Comparison of ENCODE assay signal across 13 cellular contexts in the genomic region with DNA sequence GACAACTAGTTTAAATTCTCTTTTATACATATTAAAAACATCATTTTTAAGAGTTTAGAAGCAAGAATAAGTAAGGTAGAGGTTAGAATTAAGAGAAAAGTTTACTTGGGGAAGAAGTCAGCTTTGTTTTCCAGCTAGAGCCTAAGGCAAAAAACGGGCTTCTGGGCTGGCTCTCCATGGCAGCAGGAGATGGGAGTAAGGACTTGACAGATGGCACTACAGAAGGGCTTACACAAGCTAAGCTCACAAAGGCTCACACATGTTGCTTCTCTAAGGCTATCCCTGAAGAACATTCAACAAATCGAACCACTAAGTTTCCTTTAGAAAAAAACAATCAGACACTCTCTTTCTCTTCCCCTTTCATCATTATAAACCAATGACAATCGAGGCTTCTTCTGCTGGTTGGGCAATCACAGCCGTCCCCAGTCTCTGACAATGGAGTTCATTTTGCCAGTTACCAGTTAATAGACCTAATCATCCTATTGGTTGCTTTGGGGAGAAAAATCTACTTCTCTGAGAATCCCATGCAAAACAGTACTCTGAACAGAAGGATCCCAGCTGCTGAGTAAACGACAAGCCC. TPM values are rescaled to one million over a fixed set of nuclear protein-coding genes. Genes with fewer than 3 reads are reported as not detected.
DNase-seq lines count a peak whose midpoint lies in the region; ATAC-seq lines count a peak whose summit lies in the region.
"Had no signal": no experiment of that assay in that cellular context is flagged by ENCODE, and none has a peak within 500 bp of the region (broad histone marks: within the 10 kb centered on the region; RNA-seq: fewer than 3 reads in every experiment).

No MANE protein-coding gene starts in this region.

- H3K4me1 Mint-ChIP-seq in activated CD4-positive, alpha-beta T cell treated with anti-CD3 and anti-CD28 coated beads, Interleukin-2, amount 10 ng/mL, durations not matched to agents 24 days and 14 days: peaks cover 34% of the 10 kb centered on the region

- peaks cover 72% of the 10 kb centered on the region for H3K36me3 Mint-ChIP-seq in activated CD4-positive, alpha-beta T cell treated with anti-CD3 and anti-CD28 coated beads, Interleukin-2, amount 10 ng/mL, durations not matched to agents 24 days and 14 days (ENCODE audit: low read depth)

- H3K27me3 Mint-ChIP-seq in activated CD4-positive, alpha-beta T cell treated with anti-CD3 and anti-CD28 coated beads, Interleukin-2, amount 10 ng/mL, durations not matched to agents 24 days and 14 days: no peaks in the 10 kb centered on the region

- no peak for ATAC-seq in HG03442 (IDR thresholded peaks at IDR 0.05; ENCODE audit: unreplicated experiment)
- ATAC-seq: A549; activated CD4-positive, CD25-positive, alpha-beta regulatory T cell treated with anti-CD3 and anti-CD28 coated beads, Interleukin-2, amount 50 U/mL, for 24 hours had no signal

- no peak overlapping the region for H3K4me3 Mint-ChIP-seq in activated CD4-positive, alpha-beta T cell treated with anti-CD3 and anti-CD28 coated beads, Interleukin-2, amount 10 ng/mL, durations not matched to agents 24 days and 14 days

- DNase-seq in activated CD4-positive, alpha-beta T cell treated with anti-CD3 and anti-CD28 coated beads, Interleukin-2, amount 10 ng/mL, durations not matched to agents 24 days and 14 days: no peak
- DNase-seq in activated CD4-positive, alpha-beta T cell treated with anti-CD3 and anti-CD28 coated beads, Interleukin-2, amount 50 U/mL, for 1 hour: no peak
- DNase-seq in NCI-H345 treated with DMSO at 0.1 percent for 48 hours (lab: John Stamatoyannopoulos, UW; ENCODE audit: unreplicated experiment) (peak; percentile 74), retina (peak; percentile 19), NCI-H2227 (lab: John Stamatoyannopoulos, UW; ENCODE audit: unreplicated experiment) (no peak), NCI-H1417 treated with DMSO at 0.1 percent for 48 hours (lab: John Stamatoyannopoulos, UW) (no peak)
- DNase-seq: effector CD4-positive, alpha-beta T cell; GDM1; NCI-H1092 treated with DMSO at 0.1 percent for 48 hours had no signal

- peak overlapping the region; percentile 62 for H3K27ac ChIP-seq in cingulate gyrus (ENCODE audit: low read depth, low read length)
- H3K27ac ChIP-seq: A549 had no signal

- intact Hi-C loops in activated CD4-positive, alpha-beta T cell treated with anti-CD3 and anti-CD28 coated beads, Interleukin-2, amount 10 ng/mL, durations not matched to agents 24 days and 14 days (cut with micrococcal nuclease): no loop called here

- H3K27ac Mint-ChIP-seq in activated CD4-positive, alpha-beta T cell treated with anti-CD3 and anti-CD28 coated beads, Interleukin-2, amount 10 ng/mL, durations not matched to agents 24 days and 14 days: peak overlapping the region; percentile 34

- no peaks in the 10 kb centered on the region for H3K9me3 Mint-ChIP-seq in activated CD4-positive, alpha-beta T cell treated with anti-CD3 and anti-CD28 coated beads, Interleukin-2, amount 10 ng/mL, durations not matched to agents 24 days and 14 days

RNA-seq across cellular contexts. Expression of a gene that starts 40.5 kb away (rescaled TPM):
- 28.2 and 28.4 TPM in 2 replicates for total RNA-seq in activated CD4-positive, alpha-beta T cell treated with anti-CD3 and anti-CD28 coated beads, Interleukin-2, amount 10 ng/mL, durations not matched to agents 24 days and 14 days

RNA-seq across cellular contexts. Expression of a gene that starts 54.2 kb away (rescaled TPM):
- 0.37 and 0.43 TPM in 2 replicates for total RNA-seq in activated CD4-positive, alpha-beta T cell treated with anti-CD3 and anti-CD28 coated beads, Interleukin-2, amount 10 ng/mL, durations not matched to agents 24 days and 14 days

RNA-seq across cellular contexts. Expression of a gene that starts 58.9 kb away (rescaled TPM):
- 0.42 and 0.57 TPM in 2 replicates for total RNA-seq in activated CD4-positive, alpha-beta T cell treated with anti-CD3 and anti-CD28 coated beads, Interleukin-2, amount 10 ng/mL, durations not matched to agents 24 days and 14 days

Comparison
In these comparisons a context has a peak if more than half of its experiments do, and no peak if none do; other contexts are left out.
1. DNase-seq: peak in NCI-H345 treated with DMSO at 0.1 percent for 48 hours (single experiment) and retina (single experiment); none in activated CD4-positive, alpha-beta T cell treated with anti-CD3 and anti-CD28 coated beads, Interleukin-2, amount 10 ng/mL, durations not matched to agents 24 days and 14 days (single experiment), activated CD4-positive, alpha-beta T cell treated with anti-CD3 and anti-CD28 coated beads, Interleukin-2, amount 50 U/mL, for 1 hour (single experiment), NCI-H2227 (single experiment) and NCI-H1417 treated with DMSO at 0.1 percent for 48 hours (single experiment).